Comparison of ENCODE assay signal across 21 cellular contexts in genomic region chr10:78778446-78779338, GRCh38.
DNase-seq lines count a peak whose midpoint lies in the region; ATAC-seq and TF ChIP-seq lines count a peak whose summit lies in the region.
"Had no signal": no experiment of that assay in that cellular context is flagged by ENCODE, and none has a peak within 500 bp of the region (broad histone marks: within the 10 kb centered on the region; RNA-seq: fewer than 3 reads in every experiment).

No MANE protein-coding gene starts in this region.

- DNase-seq in CD14-positive monocyte (ENCODE audit: low spot score) (peak; percentile 22), PC-9 (peak in 1 of 2 experiments; percentile 76), kidney epithelial cell (ENCODE audit: low read depth) (no peak), sigmoid colon (no peak), globus pallidus (ENCODE audit: low spot score) (no peak)
- DNase-seq in activated naive CD4-positive, alpha-beta T cell treated with Interleukin-2 at 50 U/mL for 16 hours: no peak
- DNase-seq: activated CD4-positive, alpha-beta T cell treated with anti-CD3 and anti-CD28 coated beads, Interleukin-2, amount 50 U/mL, for 48 hours; activated naive CD8-positive, alpha-beta T cell treated with anti-CD3 and anti-CD28 coated beads for 36 hours; activated T-cell treated with anti-CD3 and anti-CD28 coated beads, Interleukin-2, amount 50 U/mL, for 1 hour; effector CD4-positive, alpha-beta T cell; GDM1; HCEC 1CT; naive thymus-derived CD4-positive, alpha-beta T cell; NCI-H1694 treated with DMSO at 0.1 percent for 48 hours; NCI-H524 treated with DMSO at 0.1 percent for 48 hours; stimulated activated CD4-positive, alpha-beta T cell treated with anti-CD3 and anti-CD28 coated beads, Interleukin-15, amount 100 ng/mL, for 24 hours; stimulated activated naive CD8-positive, alpha-beta T cell treated with anti-CD3 and anti-CD28 coated beads, Interleukin-15, amount 100 ng/mL, for 72 hours had no signal

- intact Hi-C loops in CD14-positive monocyte (cut with micrococcal nuclease) (no loop called here), PC-9 (cut with micrococcal nuclease; ENCODE audit: unreplicated experiment) (loop anchor here (1.0 to 5.0 kb wide), 3 partner anchors 149 to 289 kb away; partner anchors contain the start of gene ZMIZ1), sigmoid colon (cut with DNase I) (loop anchor here (5.0 to 10.0 kb wide), 2 partner anchors 289 to 406 kb away; partner anchors contain the start of gene ZMIZ1)

- no peak for TF ChIP-seq EP300 in sigmoid colon (IDR thresholded peaks at IDR 0.05)

- no peaks in the 10 kb centered on the region for H3K36me3 ChIP-seq in PC-9 (ENCODE audit: low read depth)
- no peaks in the 10 kb centered on the region for H3K36me3 ChIP-seq in kidney epithelial cell (ENCODE audit: control insufficient read depth, insufficient read depth, low read length)
- no peaks in the 10 kb centered on the region for H3K36me3 ChIP-seq in sigmoid colon
- H3K36me3 ChIP-seq: prostate gland had no signal

- TF ChIP-seq POLR2A in sigmoid colon (IDR thresholded peaks at IDR 0.05): no peak

- H3K4me3 ChIP-seq in PC-9 (no peak overlapping the region), kidney epithelial cell (ENCODE audit: low read depth, low read length) (no peak overlapping the region), sigmoid colon (no peak overlapping the region)
- H3K4me3 ChIP-seq: lung, prostate gland had no signal

- H3K9me3 Mint-ChIP-seq in CD14-positive monocyte: peaks cover 0 to 10% (median 3%) of the 10 kb centered on the region in 7 donors
- H3K9me3 Mint-ChIP-seq: activated naive CD8-positive, alpha-beta T cell treated with anti-CD3 and anti-CD28 coated beads for 36 hours; stimulated activated naive CD8-positive, alpha-beta T cell treated with anti-CD3 and anti-CD28 coated beads, Interleukin-15, amount 100 ng/mL, for 72 hours had no signal

- CTCF ChIA-PET in PC-9 (lab: Charles Lee): no interaction called here

- peak overlapping the region; percentile 39 for H3K4me2 ChIP-seq in PC-9

- H3K27ac Mint-ChIP-seq in CD14-positive monocyte: peak overlapping the region in 2 of 7 donors; percentile 18 to 42
- H3K27ac Mint-ChIP-seq: activated naive CD8-positive, alpha-beta T cell treated with anti-CD3 and anti-CD28 coated beads for 36 hours; naive thymus-derived CD4-positive, alpha-beta T cell; stimulated activated naive CD8-positive, alpha-beta T cell treated with anti-CD3 and anti-CD28 coated beads, Interleukin-15, amount 100 ng/mL, for 72 hours had no signal

- H3K36me3 Mint-ChIP-seq in CD14-positive monocyte: no peaks in the 10 kb centered on the region
- H3K36me3 Mint-ChIP-seq: activated naive CD8-positive, alpha-beta T cell treated with anti-CD3 and anti-CD28 coated beads for 36 hours; naive thymus-derived CD4-positive, alpha-beta T cell had no signal

- no peaks in the 10 kb centered on the region for H4K20me1 ChIP-seq in PC-9 (ENCODE audit: insufficient read depth)

- H3K79me2 ChIP-seq in PC-9 (ENCODE audit: low read depth): no peaks in the 10 kb centered on the region

- no peak overlapping the region for H3K4me3 Mint-ChIP-seq in CD14-positive monocyte
- H3K4me3 Mint-ChIP-seq: activated naive CD8-positive, alpha-beta T cell treated with anti-CD3 and anti-CD28 coated beads for 36 hours; naive thymus-derived CD4-positive, alpha-beta T cell; stimulated activated naive CD8-positive, alpha-beta T cell treated with anti-CD3 and anti-CD28 coated beads, Interleukin-15, amount 100 ng/mL, for 72 hours had no signal

- H3K9me2 ChIP-seq in PC-9 (ENCODE audit: insufficient read depth): no peaks in the 10 kb centered on the region

- TF ChIP-seq CTCF in CD14-positive monocyte (IDR thresholded peaks at IDR 0.05) (no peak), PC-9 (conservative IDR thresholded peaks at IDR 0.05) (no peak), kidney epithelial cell (IDR thresholded peaks at IDR 0.05; ENCODE audit: insufficient read depth, low read length, poor library complexity, severe bottlenecking) (peak; percentile 10), sigmoid colon (IDR thresholded peaks at IDR 0.05) (no peak)

- ATAC-seq in GM21717 (IDR thresholded peaks at IDR 0.05; ENCODE audit: unreplicated experiment): no peak
- ATAC-seq in GM21619 (IDR thresholded peaks at IDR 0.05; ENCODE audit: unreplicated experiment): no peak
- ATAC-seq: naive thymus-derived CD4-positive, alpha-beta T cell; stimulated activated naive CD8-positive, alpha-beta T cell treated with anti-CD3 and anti-CD28 coated beads, Interleukin-15, amount 100 ng/mL, for 72 hours had no signal

- H3K27me3 ChIP-seq in PC-9 (ENCODE audit: insufficient read depth, low read depth) (no peaks in the 10 kb centered on the region), kidney epithelial cell (ENCODE audit: control insufficient read depth, insufficient read depth, low read length) (no peaks in the 10 kb centered on the region), sigmoid colon (no peaks in the 10 kb centered on the region)

- H3K27me3 Mint-ChIP-seq in CD14-positive monocyte (ENCODE audit: low read depth in 3 of 3): peaks cover 2 to 16% (median 6%) of the 10 kb centered on the region in 3 donors
- H3K27me3 Mint-ChIP-seq: stimulated activated naive CD8-positive, alpha-beta T cell treated with anti-CD3 and anti-CD28 coated beads, Interleukin-15, amount 100 ng/mL, for 72 hours had no signal

- peaks cover 11% of the 10 kb centered on the region; the same call in 1 of the 2 replicates for H3F3A ChIP-seq in PC-9 (ENCODE audit: insufficient read depth, low read depth)

- H3K27ac ChIP-seq in PC-9: no peak overlapping the region
- peak overlapping the region in 3 of 4 donors; percentile 83 to 87 (median 84) for H3K27ac ChIP-seq in sigmoid colon

- no TSS peak for BruUV-seq in PC-9 (replicated peaks; lab: Mats Ljungman, UMichigan)

- H3K9me3 ChIP-seq in PC-9 (ENCODE audit: insufficient read depth, low read depth) (no peaks in the 10 kb centered on the region), sigmoid colon (no peaks in the 10 kb centered on the region)
- H3K9me3 ChIP-seq: prostate gland had no signal

- POLR2A ChIA-PET in PC-9 (lab: Charles Lee; ENCODE audit: unreplicated experiment): no interaction called here

- 71 to 84% methylated on average over 13 of the region's 13 CpGs for whole genome bisulfite sequencing in sigmoid colon, 2 donors

- no peak overlapping the region for H2AFZ ChIP-seq in PC-9

- H3K4me1 Mint-ChIP-seq in CD14-positive monocyte: peaks cover 3% of the 10 kb centered on the region
- H3K4me1 Mint-ChIP-seq: activated naive CD8-positive, alpha-beta T cell treated with anti-CD3 and anti-CD28 coated beads for 36 hours; stimulated activated naive CD8-positive, alpha-beta T cell treated with anti-CD3 and anti-CD28 coated beads, Interleukin-15, amount 100 ng/mL, for 72 hours had no signal

- H3K4me1 ChIP-seq in PC-9 (replicated peaks; ENCODE audit: insufficient read depth) (peaks cover 20% of the 10 kb centered on the region), sigmoid colon (peaks cover 0 to 55% (median 50%) of the 10 kb centered on the region in 4 donors)

Comparison
In these comparisons a context has a peak if more than half of its experiments do, and no peak if none do; other contexts are left out.
1. intact Hi-C loops: an anchor here in PC-9 (1.0 to 5.0 kb wide) and sigmoid colon (5.0 to 10.0 kb wide); none called in CD14-positive monocyte.